In genomic region chr9:33168941-33169544, GRCh38 we compare ENCODE assay signal across 1 cellular context.
TF ChIP-seq lines count a peak whose summit lies in the region.

No MANE protein-coding gene starts in this region.

TF ChIP-seq in SK-N-SH, 30 proteins besides CTCF, POLR2A, EP300 and RAD21 (continued from another document):
- TF ChIP-seq REST (IDR thresholded peaks at IDR 0.05; ENCODE audit: low read depth, low read length) (no peak), USF2 (IDR thresholded peaks at IDR 0.05; ENCODE audit: borderline replicate concordance, low read depth, low read length) (no peak), CHD2 (IDR thresholded peaks at IDR 0.05; ENCODE audit: low read length, partially characterized antibody) (no peak), RCOR1 (IDR thresholded peaks at IDR 0.05; ENCODE audit: low read length) (no peak)
TF ChIP-seq in SK-N-SH: peak in this region for 0.
